Comparison of ENCODE assay signal across 21 cellular contexts in the genomic region with DNA sequence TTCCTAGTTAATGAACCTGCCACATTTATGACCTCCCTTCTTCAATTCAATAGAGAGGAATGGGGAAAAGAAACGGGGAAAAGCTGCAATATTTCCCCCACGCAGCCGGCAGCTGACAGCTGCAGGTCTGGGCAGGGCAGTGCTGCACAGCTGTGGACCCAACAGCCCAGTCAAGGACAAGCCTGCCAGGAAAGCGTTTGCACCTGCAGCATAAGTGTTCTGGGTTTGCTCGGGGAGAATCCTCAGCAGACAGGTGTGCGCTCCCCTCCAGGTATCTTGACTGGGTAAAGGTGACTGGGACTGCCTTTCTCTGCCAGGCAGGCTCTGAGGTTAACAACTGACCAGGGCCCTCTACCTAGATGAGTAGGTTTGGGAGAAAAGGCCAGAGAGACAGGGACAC.
"Had no signal": no experiment of that assay in that cellular context is flagged by ENCODE, and none has a peak within 500 bp of the region (broad histone marks: within the 10 kb centered on the region; RNA-seq: fewer than 3 reads in every experiment).

No MANE protein-coding gene starts in this region.

- H3K4me3 Mint-ChIP-seq: activated CD4-positive, alpha-beta memory T cell treated with anti-CD3 and anti-CD28 coated beads, Interleukin-2, amount 10 ng/mL, durations not matched to agents 7 days and 5 days; activated naive CD4-positive, alpha-beta T cell treated with anti-CD3 and anti-CD28 coated beads, Interleukin-2, amount 10 ng/mL, durations not matched to agents 7 days and 5 days; activated T-cell treated with anti-CD3 and anti-CD28 coated beads, Interleukin-2, amount 50 U/mL, for 72 hours; mesothelial cell of epicardium; natural killer cell; stimulated activated naive B cell treated with anti-CD40 and anti-IgM and Interleukin-4, amounts not matched to agents 10 μg/mL and 1 μg/mL and 100 μg/mL, for 72 hours had no signal

- H3K4me1 Mint-ChIP-seq: activated CD4-positive, alpha-beta memory T cell treated with anti-CD3 and anti-CD28 coated beads, Interleukin-2, amount 10 ng/mL, durations not matched to agents 7 days and 5 days; activated naive CD4-positive, alpha-beta T cell treated with anti-CD3 and anti-CD28 coated beads, Interleukin-2, amount 10 ng/mL, durations not matched to agents 7 days and 5 days; mesothelial cell of epicardium; natural killer cell; stimulated activated naive B cell treated with anti-CD40 and anti-IgM and Interleukin-4, amounts not matched to agents 10 μg/mL and 1 μg/mL and 100 μg/mL, for 72 hours had no signal

- DNase-seq: activated CD4-positive, alpha-beta memory T cell treated with anti-CD3 and anti-CD28 coated beads, Interleukin-2, amount 10 ng/mL, durations not matched to agents 7 days and 5 days; activated CD4-positive, alpha-beta T cell treated with anti-CD3 and anti-CD28 coated beads for 4 hours; activated CD4-positive, CD25-positive, alpha-beta regulatory T cell; activated effector memory CD4-positive, alpha-beta T cell treated with anti-CD3 and anti-CD28 coated beads, Interleukin-2, amount 50 U/mL, for 16 hours; activated naive CD4-positive, alpha-beta T cell treated with anti-CD3 and anti-CD28 coated beads, Interleukin-2, amount 10 ng/mL, durations not matched to agents 7 days and 5 days; activated T-cell treated with anti-CD3 and anti-CD28 coated beads, Interleukin-2, amount 50 U/mL, for 72 hours; amygdala; head of caudate nucleus; hypothalamus; left ventricle myocardium inferior; mammary epithelial cell; natural killer cell; retina; sigmoid colon; stimulated activated CD4-positive, alpha-beta T cell treated with anti-CD3 and anti-CD28 coated beads, Interleukin-15, amount 100 ng/mL, for 24 hours; stimulated activated CD8-positive, alpha-beta memory T cell treated with anti-CD3 and anti-CD28 coated beads, Interleukin-4, amount 100 ng/mL, for 48 hours; stimulated activated naive B cell treated with anti-CD40 and anti-IgM and Interleukin-4, amounts not matched to agents 10 μg/mL and 1 μg/mL and 100 μg/mL, for 72 hours; transverse colon had no signal

- H3K27ac Mint-ChIP-seq: activated CD4-positive, alpha-beta memory T cell treated with anti-CD3 and anti-CD28 coated beads, Interleukin-2, amount 10 ng/mL, durations not matched to agents 7 days and 5 days; activated naive CD4-positive, alpha-beta T cell treated with anti-CD3 and anti-CD28 coated beads, Interleukin-2, amount 10 ng/mL, durations not matched to agents 7 days and 5 days; activated T-cell treated with anti-CD3 and anti-CD28 coated beads, Interleukin-2, amount 50 U/mL, for 72 hours; mesothelial cell of epicardium; natural killer cell; progenitor cell of endocrine pancreas; stimulated activated naive B cell treated with anti-CD40 and anti-IgM and Interleukin-4, amounts not matched to agents 10 μg/mL and 1 μg/mL and 100 μg/mL, for 72 hours had no signal

- ATAC-seq: activated T-cell treated with anti-CD3 and anti-CD28 coated beads, Interleukin-2, amount 50 U/mL, for 72 hours; gastroesophageal sphincter; natural killer cell; stimulated activated naive B cell treated with anti-CD40 and anti-IgM and Interleukin-4, amounts not matched to agents 10 μg/mL and 1 μg/mL and 100 μg/mL, for 72 hours had no signal

- H3K36me3 Mint-ChIP-seq: activated naive CD4-positive, alpha-beta T cell treated with anti-CD3 and anti-CD28 coated beads, Interleukin-2, amount 10 ng/mL, durations not matched to agents 7 days and 5 days; mesothelial cell of epicardium; natural killer cell; stimulated activated naive B cell treated with anti-CD40 and anti-IgM and Interleukin-4, amounts not matched to agents 10 μg/mL and 1 μg/mL and 100 μg/mL, for 72 hours had no signal

- H3K9me3 Mint-ChIP-seq: activated CD4-positive, alpha-beta memory T cell treated with anti-CD3 and anti-CD28 coated beads, Interleukin-2, amount 10 ng/mL, durations not matched to agents 7 days and 5 days; activated naive CD4-positive, alpha-beta T cell treated with anti-CD3 and anti-CD28 coated beads, Interleukin-2, amount 10 ng/mL, durations not matched to agents 7 days and 5 days; activated T-cell treated with anti-CD3 and anti-CD28 coated beads, Interleukin-2, amount 50 U/mL, for 72 hours; mesothelial cell of epicardium; natural killer cell; stimulated activated naive B cell treated with anti-CD40 and anti-IgM and Interleukin-4, amounts not matched to agents 10 μg/mL and 1 μg/mL and 100 μg/mL, for 72 hours had no signal
